21 cellular contexts compared by ENCODE assay signal in the genomic region with DNA sequence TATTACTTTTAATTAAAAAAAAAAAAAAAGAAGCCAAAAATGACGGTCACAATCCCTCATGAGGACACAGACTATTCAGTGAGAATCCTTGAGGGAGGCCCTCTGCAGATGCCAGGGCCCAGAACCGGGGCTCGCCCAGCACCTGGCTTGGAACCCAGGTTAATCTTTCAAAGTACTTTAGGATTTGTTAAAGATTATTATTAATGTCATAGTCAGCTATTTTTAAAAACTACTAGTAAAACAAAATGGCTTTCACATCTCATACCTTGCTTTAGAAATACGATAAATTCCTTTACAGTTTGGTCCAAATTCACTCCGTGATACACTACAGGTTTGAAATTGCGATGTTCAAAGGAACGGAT. TPM values are rescaled to one million over a fixed set of nuclear protein-coding genes. Genes with fewer than 3 reads are reported as not detected.
A peak's percentile ranks its signal among the peaks of the same experiment; 100 is the strongest.
DNase-seq lines count a peak whose midpoint lies in the region; ATAC-seq and TF ChIP-seq lines count a peak whose summit lies in the region.
"Had no signal": no experiment of that assay in that cellular context is flagged by ENCODE, and none has a peak within 500 bp of the region (broad histone marks: within the 10 kb centered on the region; RNA-seq: fewer than 3 reads in every experiment).

No MANE protein-coding gene starts in this region.

- no peak overlapping the region for H3K9ac ChIP-seq in OCI-LY1 (ENCODE audit: low read length)

- H3K36me3 ChIP-seq in CD8-positive, alpha-beta T cell (ENCODE audit: insufficient read depth, low read length): no peaks in the 10 kb centered on the region
- H3K36me3 ChIP-seq in OCI-LY1 (ENCODE audit: insufficient read depth, low read length): no peaks in the 10 kb centered on the region
- H3K36me3 ChIP-seq: ovary, transverse colon, WERI-Rb-1 had no signal

- no peak overlapping the region for H2AFZ ChIP-seq in OCI-LY1 (ENCODE audit: low read length)

- intact Hi-C loops in CD8-positive, alpha-beta T cell (cut with DNase I, micrococcal nuclease): loop anchor here (2.0 kb wide), 2 partner anchors 25 to 27 kb away; partner anchors contain the start of genes C2orf76 (in 1 of the 2) and DBI (in 1 of the 2)

- H4K20me1 ChIP-seq in OCI-LY1 (ENCODE audit: insufficient read depth, low read length): no peaks in the 10 kb centered on the region

- no peaks in the 10 kb centered on the region for H3K27me3 ChIP-seq in CD8-positive, alpha-beta T cell (ENCODE audit: insufficient read depth, low read length)
- H3K27me3 ChIP-seq in OCI-LY1 (ENCODE audit: insufficient read depth, low read length): no peaks in the 10 kb centered on the region
- H3K27me3 ChIP-seq: ovary, transverse colon had no signal

- H3K4me3 Mint-ChIP-seq in CD8-positive, alpha-beta T cell: peak overlapping the region; percentile 33
- peak overlapping the region in 4 of 5 donors; percentile 12 to 62 (median 50) for H3K4me3 Mint-ChIP-seq in immature natural killer cell

- H3F3A ChIP-seq in OCI-LY1 (ENCODE audit: insufficient read depth, low read length): no peaks in the 10 kb centered on the region

- no peaks in the 10 kb centered on the region for H3K9me2 ChIP-seq in OCI-LY1 (ENCODE audit: low read depth, low read length)

- H3K79me2 ChIP-seq in OCI-LY1 (ENCODE audit: insufficient read depth, low read length): no peaks in the 10 kb centered on the region

- no peaks in the 10 kb centered on the region for H3K9me3 ChIP-seq in CD8-positive, alpha-beta T cell (ENCODE audit: low read length)
- no peaks in the 10 kb centered on the region for H3K9me3 ChIP-seq in OCI-LY1 (ENCODE audit: low read length)
- H3K9me3 ChIP-seq: ovary, transverse colon had no signal

- H3K4me1 ChIP-seq in CD8-positive, alpha-beta T cell (ENCODE audit: insufficient read depth, low read length): peaks cover 18% of the 10 kb centered on the region
- peaks cover 9% of the 10 kb centered on the region for H3K4me1 ChIP-seq in OCI-LY1 (ENCODE audit: insufficient read depth, low read length, severe bottlenecking)
- H3K4me1 ChIP-seq: transverse colon had no signal

- H3K27ac ChIP-seq in CD8-positive, alpha-beta T cell (ENCODE audit: low read depth, low read length): no peak overlapping the region
- no peak overlapping the region for H3K27ac ChIP-seq in OCI-LY1 (ENCODE audit: low read depth, low read length, poor library complexity, severe bottlenecking)
- H3K27ac ChIP-seq: ovary, transverse colon, WERI-Rb-1 had no signal

- no peak overlapping the region for H3K27ac Mint-ChIP-seq in CD8-positive, alpha-beta T cell
- H3K27ac Mint-ChIP-seq in immature natural killer cell: peak overlapping the region; percentile 88 to 95 (median 90)

- TF ChIP-seq CTCF in CD8-positive, alpha-beta T cell (IDR thresholded peaks at IDR 0.05): no peak
- no peak for TF ChIP-seq CTCF in OCI-LY1 (IDR thresholded peaks at IDR 0.05; ENCODE audit: low read length)

- POLR2A ChIA-PET in CD8-positive, alpha-beta T cell (lab: Charles Lee): interaction anchor here (1.0 to 1.5 kb wide), 2 partner anchors 26 to 27 kb away, joined by 3 to 7 read pairs; partner anchors contain the start of genes C2orf76 and DBI

- peaks cover 20% of the 10 kb centered on the region for H3K4me1 Mint-ChIP-seq in CD8-positive, alpha-beta T cell (ENCODE audit: low read depth)
- peaks cover 31 to 40% of the 10 kb centered on the region in 2 donors for H3K4me1 Mint-ChIP-seq in immature natural killer cell

- ATAC-seq in CD8-positive, alpha-beta T cell: no peak
- ATAC-seq in GM21526 (IDR thresholded peaks at IDR 0.05; ENCODE audit: low FRiP score, unreplicated experiment) (peak; percentile 26), GM21619 (IDR thresholded peaks at IDR 0.05; ENCODE audit: unreplicated experiment) (no peak), GM18870 (IDR thresholded peaks at IDR 0.05; ENCODE audit: unreplicated experiment) (no peak)

- DNase-seq in CD8-positive, alpha-beta T cell: no peak
- DNase-seq in immature natural killer cell (no peak), ecto neural progenitor cell (ENCODE audit: low spot score) (no peak), kidney tubule cell (ENCODE audit: low spot score) (no peak)
- DNase-seq: activated CD4-positive, alpha-beta T cell treated with anti-CD3 and anti-CD28 coated beads, Interleukin-2, amount 50 U/mL, for 48 hours; Calu3; dermis blood vessel endothelial cell; HCEC 1CT; hippocampal formation; islet precursor cell; NCI-H1048; NCI-H2029 treated with DMSO at 0.1 percent for 48 hours; ovary; SHP77; WERI-Rb-1 had no signal

- peak overlapping the region; percentile 27; the same call in 1 of the 2 replicates for H3K4me2 ChIP-seq in OCI-LY1 (ENCODE audit: low read length)

- no peaks in the 10 kb centered on the region for H3K27me3 Mint-ChIP-seq in CD8-positive, alpha-beta T cell (ENCODE audit: low read depth)
- H3K27me3 Mint-ChIP-seq in immature natural killer cell (ENCODE audit: low read depth in 3 of 3): peaks cover 0 to 2% (median 0%) of the 10 kb centered on the region in 3 donors

- no peaks in the 10 kb centered on the region for H3K9me3 Mint-ChIP-seq in CD8-positive, alpha-beta T cell
- H3K9me3 Mint-ChIP-seq in immature natural killer cell: no peaks in the 10 kb centered on the region

- H3K36me3 Mint-ChIP-seq in CD8-positive, alpha-beta T cell: peaks cover 12% of the 10 kb centered on the region
- H3K36me3 Mint-ChIP-seq in immature natural killer cell: peaks cover 7 to 21% (median 12%) of the 10 kb centered on the region in 3 donors

- CTCF ChIA-PET in CD8-positive, alpha-beta T cell (lab: Charles Lee): no interaction called here

- no peak overlapping the region for H3K4me3 ChIP-seq in CD8-positive, alpha-beta T cell (ENCODE audit: low read depth, low read length)
- no peak overlapping the region for H3K4me3 ChIP-seq in OCI-LY1 (ENCODE audit: low read depth, low read length, poor library complexity, severe bottlenecking)
- H3K4me3 ChIP-seq: lung, ovary, transverse colon had no signal

RNA-seq across cellular contexts. Expression of gene C2orf76, which starts 27.1 kb away (rescaled TPM):
- total RNA-seq in CD8-positive, alpha-beta T cell: 1 to 10 TPM; 5.2 to 5.8 TPM
- polyA plus RNA-seq in immature natural killer cell: 10 to 100 TPM; 33.2 to 49.3 (median 47.5) TPM

RNA-seq across cellular contexts. Expression of gene DBI, which starts 27.2 kb away (rescaled TPM):
- 10 to 100 TPM; 33.9 to 35.6 TPM for total RNA-seq in CD8-positive, alpha-beta T cell
- polyA plus RNA-seq in immature natural killer cell: 100 to 1,000 TPM; 641 to 788 (median 730) TPM
